Comparison of ENCODE assay signal across 1 cellular context in genomic region chr18:3247243-3248061, GRCh38.
A peak's percentile ranks its signal among the peaks of the same experiment; 100 is the strongest.
TF ChIP-seq lines count a peak whose summit lies in the region.

MYL12A (plus strand) TSS chr18:3247801; CDS start chr18:3253248, 5,447 bp downstream.

TF ChIP-seq in GM12878, 131 proteins besides CTCF, POLR2A, EP300 and RAD21 (continued from another document and continues in another):
- no peak for TF ChIP-seq SPI1 (IDR thresholded peaks at IDR 0.05; ENCODE audit: borderline replicate concordance, insufficient read depth, low read depth, low read length)
- TF ChIP-seq ATF7 (IDR thresholded peaks at IDR 0.05; ENCODE audit: low read depth) = peak; percentile 100
- TF ChIP-seq ZNF687 (IDR thresholded peaks at IDR 0.05) = peak; percentile 69
- no peak for TF ChIP-seq ASH2L (IDR thresholded peaks at IDR 0.05; ENCODE audit: borderline replicate concordance, low read depth)
- no peak; the same call in 1 of the 2 replicates for TF ChIP-seq ZBED1 (IDR thresholded peaks at IDR 0.05; ENCODE audit: borderline replicate concordance)
- peak; percentile 45 for TF ChIP-seq HCFC1 (IDR thresholded peaks at IDR 0.05; ENCODE audit: low read length)
- TF ChIP-seq TAF1 (IDR thresholded peaks at IDR 0.05; ENCODE audit: borderline replicate concordance, low read depth, low read length) = peak; percentile 98
- TF ChIP-seq SRF (IDR thresholded peaks at IDR 0.05; ENCODE audit: low read depth in 2 of 2, low read length in 2 of 2) = peak; percentile 85 to 97
- TF ChIP-seq, protein P1, sequence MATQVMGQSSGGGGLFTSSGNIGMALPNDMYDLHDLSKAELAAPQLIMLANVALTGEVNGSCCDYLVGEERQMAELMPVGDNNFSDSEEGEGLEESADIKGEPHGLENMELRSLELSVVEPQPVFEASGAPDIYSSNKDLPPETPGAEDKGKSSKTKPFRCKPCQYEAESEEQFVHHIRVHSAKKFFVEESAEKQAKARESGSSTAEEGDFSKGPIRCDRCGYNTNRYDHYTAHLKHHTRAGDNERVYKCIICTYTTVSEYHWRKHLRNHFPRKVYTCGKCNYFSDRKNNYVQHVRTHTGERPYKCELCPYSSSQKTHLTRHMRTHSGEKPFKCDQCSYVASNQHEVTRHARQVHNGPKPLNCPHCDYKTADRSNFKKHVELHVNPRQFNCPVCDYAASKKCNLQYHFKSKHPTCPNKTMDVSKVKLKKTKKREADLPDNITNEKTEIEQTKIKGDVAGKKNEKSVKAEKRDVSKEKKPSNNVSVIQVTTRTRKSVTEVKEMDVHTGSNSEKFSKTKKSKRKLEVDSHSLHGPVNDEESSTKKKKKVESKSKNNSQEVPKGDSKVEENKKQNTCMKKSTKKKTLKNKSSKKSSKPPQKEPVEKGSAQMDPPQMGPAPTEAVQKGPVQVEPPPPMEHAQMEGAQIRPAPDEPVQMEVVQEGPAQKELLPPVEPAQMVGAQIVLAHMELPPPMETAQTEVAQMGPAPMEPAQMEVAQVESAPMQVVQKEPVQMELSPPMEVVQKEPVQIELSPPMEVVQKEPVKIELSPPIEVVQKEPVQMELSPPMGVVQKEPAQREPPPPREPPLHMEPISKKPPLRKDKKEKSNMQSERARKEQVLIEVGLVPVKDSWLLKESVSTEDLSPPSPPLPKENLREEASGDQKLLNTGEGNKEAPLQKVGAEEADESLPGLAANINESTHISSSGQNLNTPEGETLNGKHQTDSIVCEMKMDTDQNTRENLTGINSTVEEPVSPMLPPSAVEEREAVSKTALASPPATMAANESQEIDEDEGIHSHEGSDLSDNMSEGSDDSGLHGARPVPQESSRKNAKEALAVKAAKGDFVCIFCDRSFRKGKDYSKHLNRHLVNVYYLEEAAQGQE (IDR thresholded peaks at IDR 0.05; ENCODE audit: low read depth, low read length) = peak; percentile 39; the same call in 1 of the 2 replicates
- no peak for TF ChIP-seq FOS (IDR thresholded peaks at IDR 0.05; ENCODE audit: borderline replicate concordance, extremely low read depth, insufficient read length)
- TF ChIP-seq IKZF1 (conservative IDR thresholded peaks at IDR 0.05) = peak; percentile 96
- TF ChIP-seq POLR2AphosphoS5 (IDR thresholded peaks at IDR 0.05; ENCODE audit: low read length) = peak; percentile 99
- TF ChIP-seq SREBF2 (IDR thresholded peaks at IDR 0.05; ENCODE audit: low read length) = no peak
- TF ChIP-seq ZBTB40 (IDR thresholded peaks at IDR 0.05; ENCODE audit: borderline replicate concordance) = peak; percentile 89; the same call in 1 of the 2 replicates
- no peak for TF ChIP-seq NFYA (IDR thresholded peaks at IDR 0.05; ENCODE audit: borderline replicate concordance, low read depth, low read length)
- no peak for TF ChIP-seq EZH2 (IDR thresholded peaks at IDR 0.05; ENCODE audit: borderline replicate concordance, control insufficient read depth, low read depth, low read length)
- peak; percentile 41; the same call in 1 of the 2 replicates for TF ChIP-seq TCF12 (IDR thresholded peaks at IDR 0.05; ENCODE audit: low read depth, low read length)
- no peak for TF ChIP-seq NR2C1 (IDR thresholded peaks at IDR 0.05)
- TF ChIP-seq CHD1 (IDR thresholded peaks at IDR 0.05; ENCODE audit: low read depth, low read length) = peak; percentile 99
- TF ChIP-seq SMAD5 (IDR thresholded peaks at IDR 0.05; ENCODE audit: low read depth) = peak; percentile 98
- TF ChIP-seq YY1 (IDR thresholded peaks at IDR 0.05; ENCODE audit: low read depth, low read length) = no peak; the same call in 1 of the 2 replicates
- peak; percentile 96 for TF ChIP-seq LARP7 (IDR thresholded peaks at IDR 0.05)
- TF ChIP-seq EGR1 (IDR thresholded peaks at IDR 0.05; ENCODE audit: borderline replicate concordance in 1 of 2, low read depth in 2 of 2, low read length in 2 of 2) = peak in 1 of 2 experiments; percentile 74; a peak in 2 of 3 replicates
- peak; percentile 67 for TF ChIP-seq MEF2B (IDR thresholded peaks at IDR 0.05; ENCODE audit: partially characterized antibody, poor library complexity, severe bottlenecking)
- TF ChIP-seq HDAC6 (IDR thresholded peaks at IDR 0.05; ENCODE audit: unreplicated experiment) = peak; percentile 68
- TF ChIP-seq IKZF2 (IDR thresholded peaks at IDR 0.05) = peak; percentile 93 to 96
- TF ChIP-seq SMARCA5 (IDR thresholded peaks at IDR 0.05) = 0 out of 2 replicates have a peak, but pooled peaks have one; percentile 51
- peak; percentile 88 for TF ChIP-seq EED (IDR thresholded peaks at IDR 0.05; ENCODE audit: low read depth)
- TF ChIP-seq BHLHE40 (IDR thresholded peaks at IDR 0.05; ENCODE audit: borderline replicate concordance in 1 of 2, low read depth in 2 of 2, low read length in 1 of 2) = peak; percentile 98
- peak; percentile 91 for TF ChIP-seq POU2F2 (IDR thresholded peaks at IDR 0.05; ENCODE audit: borderline replicate concordance, low read depth, low read length)
- peak; percentile 40; the same call in 1 of the 2 replicates for TF ChIP-seq E2F4 (IDR thresholded peaks at IDR 0.05; ENCODE audit: low read depth, low read length)
- peak; percentile 98 for TF ChIP-seq PML (IDR thresholded peaks at IDR 0.05; ENCODE audit: low read length)
- TF ChIP-seq, protein P2, sequence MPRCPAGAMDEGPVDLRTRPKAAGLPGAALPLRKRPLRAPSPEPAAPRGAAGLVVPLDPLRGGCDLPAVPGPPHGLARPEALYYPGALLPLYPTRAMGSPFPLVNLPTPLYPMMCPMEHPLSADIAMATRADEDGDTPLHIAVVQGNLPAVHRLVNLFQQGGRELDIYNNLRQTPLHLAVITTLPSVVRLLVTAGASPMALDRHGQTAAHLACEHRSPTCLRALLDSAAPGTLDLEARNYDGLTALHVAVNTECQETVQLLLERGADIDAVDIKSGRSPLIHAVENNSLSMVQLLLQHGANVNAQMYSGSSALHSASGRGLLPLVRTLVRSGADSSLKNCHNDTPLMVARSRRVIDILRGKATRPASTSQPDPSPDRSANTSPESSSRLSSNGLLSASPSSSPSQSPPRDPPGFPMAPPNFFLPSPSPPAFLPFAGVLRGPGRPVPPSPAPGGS (IDR thresholded peaks at IDR 0.05; ENCODE audit: borderline replicate concordance, insufficient read depth, low read depth, low read length, poor library complexity, severe bottlenecking) = no peak
- TF ChIP-seq ZNF622 (IDR thresholded peaks at IDR 0.05) = no peak
- peak; percentile 69; the same call in 1 of the 2 replicates for TF ChIP-seq BACH1 (IDR thresholded peaks at IDR 0.05; ENCODE audit: borderline replicate concordance)
- 0 out of 2 replicates have a peak, but pooled peaks have one; percentile 17 for TF ChIP-seq WRNIP1 (IDR thresholded peaks at IDR 0.05; ENCODE audit: borderline replicate concordance, low read depth, low read length)
- peak; percentile 95 for TF ChIP-seq E4F1 (IDR thresholded peaks at IDR 0.05; ENCODE audit: borderline replicate concordance, partially characterized antibody)
